In genomic region chr10:127576751-127577161, GRCh38 we compare ENCODE assay signal across 24 cellular contexts. TPM values are rescaled to one million over a fixed set of nuclear protein-coding genes. Genes with fewer than 3 reads are reported as not detected.
DNase-seq lines count a peak whose midpoint lies in the region; ATAC-seq and TF ChIP-seq lines count a peak whose summit lies in the region.
"Had no signal": no experiment of that assay in that cellular context is flagged by ENCODE, and none has a peak within 500 bp of the region (broad histone marks: within the 10 kb centered on the region; RNA-seq: fewer than 3 reads in every experiment).

No MANE protein-coding gene starts in this region.

- TF ChIP-seq POLR2A in heart left ventricle (IDR thresholded peaks at IDR 0.05): no peak
- no peak for TF ChIP-seq POLR2A in Peyer's patch (IDR thresholded peaks at IDR 0.05)

- intact Hi-C loops in heart left ventricle (cut with DNase I) (no loop called here), Right ventricle myocardium inferior (cut with DNase I) (loop anchor here (10.0 kb wide), 2 partner anchors 278 to 1592 kb away; no protein-coding TSS in a partner anchor)

- in situ Hi-C loops in GM13976 (cut with MboI; ENCODE audit: low sequenced_read_pairs, unreplicated experiment): no loop called here

- TF ChIP-seq CTCF in heart left ventricle (IDR thresholded peaks at IDR 0.05) (peak in 1 of 12 donors; percentile 13), Peyer's patch (IDR thresholded peaks at IDR 0.05) (no peak), GM13976 (IDR thresholded peaks at IDR 0.05; ENCODE audit: borderline replicate concordance, control extremely low read depth, extremely low read depth, insufficient read depth, missing control alignments) (no peak)

- H3K27me3 ChIP-seq in heart left ventricle (peaks cover 0 to 5% (median 0%) of the 10 kb centered on the region in 9 donors), Peyer's patch (no peaks in the 10 kb centered on the region)

- H3K27ac ChIP-seq in heart left ventricle (peak overlapping the region in 6 of 12 donors; percentile 7 to 85 (median 42)), Peyer's patch (no peak overlapping the region)
- H3K27ac ChIP-seq: gastroesophageal sphincter, neutrophil had no signal

- peaks cover 0 to 36% (median 17%) of the 10 kb centered on the region in 12 donors for H3K4me1 ChIP-seq in heart left ventricle
- no peaks in the 10 kb centered on the region for H3K4me1 ChIP-seq in Peyer's patch

- H3K9me3 ChIP-seq in heart left ventricle: peaks cover 0 to 21% (median 7%) of the 10 kb centered on the region in 12 donors
- no peaks in the 10 kb centered on the region for H3K9me3 ChIP-seq in Peyer's patch
- H3K9me3 ChIP-seq: neutrophil had no signal

- H3K4me3 ChIP-seq in heart left ventricle (no peak overlapping the region), Peyer's patch (no peak overlapping the region)
- H3K4me3 ChIP-seq: gastroesophageal sphincter had no signal

- H3K36me3 ChIP-seq in heart left ventricle (no peaks in the 10 kb centered on the region), Peyer's patch (no peaks in the 10 kb centered on the region)
- H3K36me3 ChIP-seq: gastroesophageal sphincter, neutrophil had no signal

- DNase-seq in heart left ventricle (peak in 2 of 5 donors; percentile 43 to 47), Right ventricle myocardium inferior (ENCODE audit: missing footprints) (no peak), NCI-H524 (lab: John Stamatoyannopoulos, UW) (peak; percentile 54 to 84), globus pallidus (ENCODE audit: low spot score) (peak; percentile 45), renal cortical epithelial cell (ENCODE audit: low read depth) (peak; percentile 40), Peyer's patch (no peak), GM13976 (ENCODE audit: low spot score) (no peak), amniotic stem cell (lab: John Stamatoyannopoulos, UW) (no peak)
- DNase-seq: activated B cell treated with CpG ODN at 0.5 μM for 24 hours; activated CD4-positive, alpha-beta T cell treated with anti-CD3 and anti-CD28 coated beads, Interleukin-2, amount 50 U/mL, for 48 hours; activated naive CD4-positive, alpha-beta T cell treated with anti-CD3 and anti-CD28 coated beads, Interleukin-2, amount 10 ng/mL, durations not matched to agents 7 days and 5 days; activated T-cell treated with anti-CD3 and anti-CD28 coated beads for 4 hours; aorta; CD4-positive, CD25-positive, alpha-beta regulatory T cell; effector memory CD4-positive, alpha-beta T cell; NCI-H146 had no signal

- ATAC-seq in heart left ventricle: peak; percentile 45 to 86 (median 62)
- ATAC-seq in Right ventricle myocardium inferior: no peak
- ATAC-seq: esophagus mucosa; gastroesophageal sphincter; SK-N-SH treated with all-trans-retinoic acid at 6 μM for 48 hours; stimulated activated memory B cell treated with anti-CD40 and anti-IgM and Interleukin-4, amounts not matched to agents 10 μg/mL and 1 μg/mL and 100 μg/mL, for 72 hours had no signal

- WGBS in heart left ventricle, 4 donors: 1 to 4% (median 3%) methylated on average over 6 of the region's 6 CpGs

RNA-seq across cellular contexts. Expression of gene NPS, which starts 27.6 kb away (rescaled TPM):
- total RNA-seq in heart left ventricle (not detected), Right ventricle myocardium inferior (not detected), renal cortical epithelial cell (not detected in 2 replicates), Peyer's patch (not detected)
- polyA plus RNA-seq in heart left ventricle: not detected
- total RNA-seq: activated B cell treated with CpG ODN at 0.5 μM for 24 hours; aorta; CD4-positive, CD25-positive, alpha-beta regulatory T cell; esophagus mucosa; gastroesophageal sphincter; liver; M059J had no signal
- polyA plus RNA-seq: aorta; CD4-positive, CD25-positive, alpha-beta regulatory T cell; liver; thymus had no signal

Comparison
In these comparisons a context has a peak if more than half of its experiments do, and no peak if none do; other contexts are left out.
1. DNase-seq: peak in NCI-H524 (2 of 2), globus pallidus (single experiment) and renal cortical epithelial cell (single experiment); none in Right ventricle myocardium inferior (single experiment), Peyer's patch (0 of 3), GM13976 (single experiment) and amniotic stem cell (single experiment).